ENCODE assay signal across 24 cellular contexts in the genomic region with DNA sequence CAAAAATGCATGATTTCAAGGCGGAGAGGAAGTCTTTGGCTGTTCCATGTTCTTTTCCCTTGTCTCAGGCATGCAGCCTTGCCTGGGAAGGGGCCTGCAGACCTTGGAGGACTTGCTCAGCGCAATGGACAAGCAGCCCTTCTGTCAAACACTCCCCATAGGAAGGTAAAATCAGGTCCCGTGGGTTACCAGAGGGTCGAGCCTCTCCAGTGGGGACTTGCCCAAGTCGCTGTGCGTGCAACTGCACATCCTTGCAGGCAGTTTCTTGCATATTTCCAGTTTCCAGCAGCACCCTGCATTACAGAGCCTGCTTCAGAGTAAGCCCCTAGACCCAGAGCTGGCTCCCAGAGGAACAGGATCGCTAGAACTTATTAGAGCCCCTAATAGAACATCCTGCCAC.
"Had no signal": no experiment of that assay in that cellular context is flagged by ENCODE, and none has a peak within 500 bp of the region (broad histone marks: within the 10 kb centered on the region; RNA-seq: fewer than 3 reads in every experiment).

No MANE protein-coding gene starts in this region.

- H3K27me3 Mint-ChIP-seq: naive thymus-derived CD8-positive, alpha-beta T cell had no signal

- H3K27ac ChIP-seq: dorsolateral prefrontal cortex, left lung, ovary, psoas muscle, stomach, thyroid gland had no signal

- H3K9me3 ChIP-seq: left lung, ovary, psoas muscle, stomach, thyroid gland had no signal

- H3K4me3 ChIP-seq: dorsolateral prefrontal cortex, left lung, ovary, psoas muscle, stomach, thyroid gland had no signal

- H3K27ac Mint-ChIP-seq: nephron progenitor cell; stimulated activated effector memory CD8-positive, alpha-beta T cell treated with anti-CD3 and anti-CD28 coated beads, Interleukin-12 subunit alpha, Interleukin-12 subunit beta, amount 100 ng/mL, for 72 hours; type B pancreatic cell had no signal

- H3K9me3 Mint-ChIP-seq: naive thymus-derived CD8-positive, alpha-beta T cell; stimulated activated effector memory CD8-positive, alpha-beta T cell treated with anti-CD3 and anti-CD28 coated beads, Interleukin-12 subunit alpha, Interleukin-12 subunit beta, amount 100 ng/mL, for 72 hours; type B pancreatic cell had no signal

- DNase-seq: cortex of kidney; effector CD4-positive, alpha-beta T cell; left cardiac atrium; mesenchymal stem cell; midbrain; naive thymus-derived CD8-positive, alpha-beta T cell; nephron progenitor cell; occipital lobe; ovary; psoas muscle; small intestine; stimulated activated CD4-positive, alpha-beta T cell treated with anti-CD3 and anti-CD28 coated beads, Interleukin-12 subunit alpha, Interleukin-12 subunit beta, amount 100 ng/mL, for 4 hours; stimulated activated CD4-positive, alpha-beta T cell treated with anti-CD3 and anti-CD28 coated beads, Interleukin-1b, Interleukin-23, amount 100 ng/mL, for 48 hours; stimulated activated CD4-positive, alpha-beta T cell treated with anti-CD3 and anti-CD28 coated beads, Interleukin-4, amount 100 ng/mL, for 1 hour; stimulated activated naive CD4-positive, alpha-beta T cell treated with Interleukin-2 at 50 U/mL for 16 hours; stomach; thyroid gland had no signal

- H3K36me3 ChIP-seq: left lung, ovary, stomach, thyroid gland had no signal

- H3K4me1 ChIP-seq: stomach, thyroid gland had no signal

- H3K4me3 Mint-ChIP-seq: naive thymus-derived CD8-positive, alpha-beta T cell; nephron progenitor cell; stimulated activated effector memory CD8-positive, alpha-beta T cell treated with anti-CD3 and anti-CD28 coated beads, Interleukin-12 subunit alpha, Interleukin-12 subunit beta, amount 100 ng/mL, for 72 hours; type B pancreatic cell had no signal

- ATAC-seq: left cardiac atrium; left lung; naive thymus-derived CD8-positive, alpha-beta T cell; psoas muscle; right cardiac atrium; stimulated activated effector memory CD8-positive, alpha-beta T cell treated with anti-CD3 and anti-CD28 coated beads, Interleukin-12 subunit alpha, Interleukin-12 subunit beta, amount 100 ng/mL, for 72 hours had no signal

- FAIRE-seq: frontal cortex, small intestine, urothelium cell line had no signal

- H3K27me3 ChIP-seq: dorsolateral prefrontal cortex, left lung, ovary, thyroid gland had no signal

- H3K36me3 Mint-ChIP-seq: naive thymus-derived CD8-positive, alpha-beta T cell; stimulated activated effector memory CD8-positive, alpha-beta T cell treated with anti-CD3 and anti-CD28 coated beads, Interleukin-12 subunit alpha, Interleukin-12 subunit beta, amount 100 ng/mL, for 72 hours; type B pancreatic cell had no signal
